1 cellular context compared by ENCODE assay signal in genomic region chr2:42928692-42929576, GRCh38.
TF ChIP-seq lines count a peak whose summit lies in the region.

No MANE protein-coding gene starts in this region.

TF ChIP-seq in HepG2, 621 proteins besides CTCF, POLR2A, EP300 and RAD21 (continued from another document and continues in another):
- peak; percentile 88 for TF ChIP-seq PITX1 (CRISPR knock-in tag; IDR thresholded peaks at IDR 0.05)
- TF ChIP-seq ZHX2 (IDR thresholded peaks at IDR 0.05; ENCODE audit: low read depth): 0 out of 2 replicates have a peak, but pooled peaks have one; percentile 31
- TF ChIP-seq ZHX2 (CRISPR knock-in tag; IDR thresholded peaks at IDR 0.05; ENCODE audit: borderline replicate concordance): no peak
- peak; percentile 12; the same call in 1 of the 2 replicates for TF ChIP-seq ZNF546 (CRISPR knock-in tag; conservative IDR thresholded peaks at IDR 0.05)
- 0 out of 2 replicates have a peak, but pooled peaks have one; percentile 4 for TF ChIP-seq MAFF (IDR thresholded peaks at IDR 0.05; ENCODE audit: low read depth, low read length)
- TF ChIP-seq MIXL1 (CRISPR knock-in tag; IDR thresholded peaks at IDR 0.05): peak; percentile 59; the same call in 1 of the 2 replicates
- TF ChIP-seq ZNF773 (CRISPR knock-in tag; IDR thresholded peaks at IDR 0.05; ENCODE audit: borderline replicate concordance): no peak
- peak; percentile 94 for TF ChIP-seq ZNF331 (CRISPR knock-in tag; IDR thresholded peaks at IDR 0.05)
- TF ChIP-seq FOXJ3 (CRISPR knock-in tag; IDR thresholded peaks at IDR 0.05; ENCODE audit: borderline replicate concordance): peak; percentile 54; the same call in 1 of the 2 replicates
- peak; percentile 54 for TF ChIP-seq KDM4B (CRISPR knock-in tag; IDR thresholded peaks at IDR 0.05)
- TF ChIP-seq YY1 (IDR thresholded peaks at IDR 0.05; ENCODE audit: insufficient read depth, insufficient replicate concordance, low read depth, low read length): peak; percentile 29
- no peak for TF ChIP-seq IKZF1 (IDR thresholded peaks at IDR 0.05)
- no peak for TF ChIP-seq ZNF674 (CRISPR knock-in tag; IDR thresholded peaks at IDR 0.05; ENCODE audit: low read depth)
- no peak for TF ChIP-seq SRF (IDR thresholded peaks at IDR 0.05; ENCODE audit: low read depth, low read length)
- peak; percentile 61; the same call in 1 of the 2 replicates for TF ChIP-seq ZNF83 (CRISPR knock-in tag; IDR thresholded peaks at IDR 0.05; ENCODE audit: borderline replicate concordance)
- no peak for TF ChIP-seq PCBP1 (IDR thresholded peaks at IDR 0.05; ENCODE audit: borderline replicate concordance, low read depth, low read length)
- TF ChIP-seq HOMEZ (CRISPR knock-in tag; IDR thresholded peaks at IDR 0.05; ENCODE audit: low read depth): 0 out of 2 replicates have a peak, but pooled peaks have one; percentile 23
- peak; percentile 84 for TF ChIP-seq SAP130 (CRISPR knock-in tag; IDR thresholded peaks at IDR 0.05; ENCODE audit: low read depth)
- TF ChIP-seq GATAD1 (CRISPR knock-in tag; IDR thresholded peaks at IDR 0.05): peak; percentile 45
- TF ChIP-seq ISL2 (CRISPR knock-in tag; IDR thresholded peaks at IDR 0.05): peak; percentile 20
- 0 out of 2 replicates have a peak, but pooled peaks have one; percentile 40 for TF ChIP-seq ZNF678 (CRISPR knock-in tag; IDR thresholded peaks at IDR 0.05)
- TF ChIP-seq CBX5 (CRISPR knock-in tag; IDR thresholded peaks at IDR 0.05; ENCODE audit: borderline replicate concordance): peak; percentile 68; the same call in 1 of the 2 replicates
- no peak; the same call in 1 of the 2 replicates for TF ChIP-seq CREBL2 (CRISPR knock-in tag; IDR thresholded peaks at IDR 0.05; ENCODE audit: borderline replicate concordance)
- TF ChIP-seq ZNF382 (CRISPR knock-in tag; IDR thresholded peaks at IDR 0.05; ENCODE audit: borderline replicate concordance): no peak
- TF ChIP-seq ZNF552 (CRISPR knock-in tag; IDR thresholded peaks at IDR 0.05; ENCODE audit: borderline replicate concordance): peak; percentile 62; the same call in 1 of the 2 replicates
- no peak; the same call in none of the 2 replicates for TF ChIP-seq ZNF350 (CRISPR knock-in tag; IDR thresholded peaks at IDR 0.05; ENCODE audit: borderline replicate concordance, low read depth)
- no peak; the same call in 1 of the 2 replicates for TF ChIP-seq THAP7 (CRISPR knock-in tag; IDR thresholded peaks at IDR 0.05)
- TF ChIP-seq HCFC1 (IDR thresholded peaks at IDR 0.05; ENCODE audit: low read depth, low read length): no peak
- TF ChIP-seq ZMAT3 (CRISPR knock-in tag; conservative IDR thresholded peaks at IDR 0.05): peak; percentile 41; the same call in 1 of the 2 replicates
- peak; percentile 60 for TF ChIP-seq FOXP1 (IDR thresholded peaks at IDR 0.05)
- TF ChIP-seq FOXP1 (CRISPR knock-in tag; IDR thresholded peaks at IDR 0.05): peak; percentile 77
- TF ChIP-seq MLXIP (CRISPR knock-in tag; IDR thresholded peaks at IDR 0.05; ENCODE audit: borderline replicate concordance): no peak
- peak; percentile 72 for TF ChIP-seq ZBTB7B (CRISPR knock-in tag; IDR thresholded peaks at IDR 0.05)
- peak; percentile 88 for TF ChIP-seq ZNF607 (CRISPR knock-in tag; IDR thresholded peaks at IDR 0.05; ENCODE audit: borderline replicate concordance)
- no peak for TF ChIP-seq NFIB (CRISPR knock-in tag; IDR thresholded peaks at IDR 0.05; ENCODE audit: borderline replicate concordance)
- TF ChIP-seq ZNF589 (CRISPR knock-in tag; conservative IDR thresholded peaks at IDR 0.05): 0 out of 2 replicates have a peak, but pooled peaks have one; percentile 23
- TF ChIP-seq NR2F6 (IDR thresholded peaks at IDR 0.05): peak; percentile 81
- peak; percentile 85 for TF ChIP-seq NR2F6 (CRISPR knock-in tag; IDR thresholded peaks at IDR 0.05)
- no peak for TF ChIP-seq ZFP36 (IDR thresholded peaks at IDR 0.05; ENCODE audit: borderline replicate concordance, low read depth, low read length, partially characterized antibody)
- peak; percentile 58; the same call in 1 of the 2 replicates for TF ChIP-seq ZNF44 (CRISPR knock-in tag; IDR thresholded peaks at IDR 0.05)
- peak; percentile 63; the same call in 1 of the 2 replicates for TF ChIP-seq FUBP1 (CRISPR knock-in tag; IDR thresholded peaks at IDR 0.05; ENCODE audit: borderline replicate concordance)
- no peak for TF ChIP-seq ATF1 (CRISPR knock-in tag; IDR thresholded peaks at IDR 0.05)
- TF ChIP-seq PBX2 (CRISPR knock-in tag; IDR thresholded peaks at IDR 0.05): no peak; the same call in 1 of the 2 replicates
- TF ChIP-seq ZSCAN5A (CRISPR knock-in tag; IDR thresholded peaks at IDR 0.05; ENCODE audit: borderline replicate concordance): peak; percentile 80; the same call in 1 of the 2 replicates
- peak; percentile 51; the same call in 1 of the 2 replicates for TF ChIP-seq BRF2 (CRISPR knock-in tag; IDR thresholded peaks at IDR 0.05)
- peak; percentile 91 for TF ChIP-seq ZMYM3 (CRISPR knock-in tag; IDR thresholded peaks at IDR 0.05)
- TF ChIP-seq ZNF101 (CRISPR knock-in tag; IDR thresholded peaks at IDR 0.05; ENCODE audit: borderline replicate concordance, low read depth): no peak
- TF ChIP-seq ZNF230 (CRISPR knock-in tag; IDR thresholded peaks at IDR 0.05): no peak; the same call in 1 of the 2 replicates
